Comparison of ENCODE assay signal across 8 cellular contexts in genomic region chrX:138745215-138745614, GRCh38. TPM values are rescaled to one million over a fixed set of nuclear protein-coding genes. Genes with fewer than 3 reads are reported as not detected.
DNase-seq lines count a peak whose midpoint lies in the region; ATAC-seq and TF ChIP-seq lines count a peak whose summit lies in the region.

No MANE protein-coding gene starts in this region.

- H3K4me1 Mint-ChIP-seq in activated CD8-positive, alpha-beta T cell treated with anti-CD3 and anti-CD28 coated beads for 36 hours (ENCODE audit: low read depth): no peaks in the 10 kb centered on the region
- no peaks in the 10 kb centered on the region for H3K4me1 Mint-ChIP-seq in stimulated activated naive B cell treated with anti-CD40 and anti-IgM and Interleukin-4, amounts not matched to agents 10 μg/mL and 1 μg/mL and 100 μg/mL, for 72 hours

- intact Hi-C loops in activated CD8-positive, alpha-beta T cell treated with anti-CD3 and anti-CD28 coated beads for 36 hours (cut with micrococcal nuclease): loop anchor here (5.0 to 10.0 kb wide), 2 partner anchors 550 to 618 kb away; no protein-coding TSS in a partner anchor

- H3K36me3 Mint-ChIP-seq in activated CD8-positive, alpha-beta T cell treated with anti-CD3 and anti-CD28 coated beads for 36 hours (ENCODE audit: low read depth): no peaks in the 10 kb centered on the region
- H3K36me3 Mint-ChIP-seq in stimulated activated naive B cell treated with anti-CD40 and anti-IgM and Interleukin-4, amounts not matched to agents 10 μg/mL and 1 μg/mL and 100 μg/mL, for 72 hours: no peaks in the 10 kb centered on the region

- no peaks in the 10 kb centered on the region for H3K9me3 Mint-ChIP-seq in activated CD8-positive, alpha-beta T cell treated with anti-CD3 and anti-CD28 coated beads for 36 hours
- H3K9me3 Mint-ChIP-seq in stimulated activated naive B cell treated with anti-CD40 and anti-IgM and Interleukin-4, amounts not matched to agents 10 μg/mL and 1 μg/mL and 100 μg/mL, for 72 hours: no peaks in the 10 kb centered on the region

- H3K27ac Mint-ChIP-seq in activated CD8-positive, alpha-beta T cell treated with anti-CD3 and anti-CD28 coated beads for 36 hours: no peak overlapping the region
- H3K27ac Mint-ChIP-seq in stimulated activated naive B cell treated with anti-CD40 and anti-IgM and Interleukin-4, amounts not matched to agents 10 μg/mL and 1 μg/mL and 100 μg/mL, for 72 hours: no peak overlapping the region

- CTCF ChIA-PET in activated CD8-positive, alpha-beta T cell treated with anti-CD3 and anti-CD28 coated beads for 36 hours (lab: Charles Lee): no interaction called here

- H3K4me3 Mint-ChIP-seq in activated CD8-positive, alpha-beta T cell treated with anti-CD3 and anti-CD28 coated beads for 36 hours: no peak overlapping the region
- H3K4me3 Mint-ChIP-seq in stimulated activated naive B cell treated with anti-CD40 and anti-IgM and Interleukin-4, amounts not matched to agents 10 μg/mL and 1 μg/mL and 100 μg/mL, for 72 hours: no peak overlapping the region

- peak; percentile 76 for ATAC-seq in GM19438 (IDR thresholded peaks at IDR 0.05; ENCODE audit: low read depth, unreplicated experiment)
- no peak for ATAC-seq in activated CD8-positive, alpha-beta T cell treated with anti-CD3 and anti-CD28 coated beads for 36 hours
- ATAC-seq in stimulated activated naive B cell treated with anti-CD40 and anti-IgM and Interleukin-4, amounts not matched to agents 10 μg/mL and 1 μg/mL and 100 μg/mL, for 72 hours (replicated peaks): peak in 1 of 2 donors; percentile 67
- no peak for ATAC-seq in HG03442 (IDR thresholded peaks at IDR 0.05; ENCODE audit: unreplicated experiment)

- TF ChIP-seq CTCF in activated CD8-positive, alpha-beta T cell treated with anti-CD3 and anti-CD28 coated beads for 36 hours (IDR thresholded peaks at IDR 0.05): peak; percentile 54

- POLR2A ChIA-PET in activated CD8-positive, alpha-beta T cell treated with anti-CD3 and anti-CD28 coated beads for 36 hours (lab: Charles Lee): no interaction called here

- DNase-seq in NCI-H2196 (lab: John Stamatoyannopoulos, UW; ENCODE audit: unreplicated experiment): peak; percentile 38
- no peak for DNase-seq in NCI-H2196 treated with DMSO at 0.1 percent for 48 hours (lab: John Stamatoyannopoulos, UW; ENCODE audit: unreplicated experiment)
- peak; percentile 86 for DNase-seq in KBM-7
- DNase-seq in activated CD8-positive, alpha-beta T cell treated with anti-CD3 and anti-CD28 coated beads for 36 hours: peak; percentile 3
- DNase-seq in iPS DF 4.7 (ENCODE audit: extremely low read depth, low spot score): peak; percentile 38
- peak; percentile 9 for DNase-seq in stimulated activated naive B cell treated with anti-CD40 and anti-IgM and Interleukin-4, amounts not matched to agents 10 μg/mL and 1 μg/mL and 100 μg/mL, for 72 hours

- in situ Hi-C loops in KBM-7 (cut with MboI; ENCODE audit: low pct_unique_long_range_greater_than_20kb, low sequenced_read_pairs): no loop called here

- H3K27me3 Mint-ChIP-seq in activated CD8-positive, alpha-beta T cell treated with anti-CD3 and anti-CD28 coated beads for 36 hours: no peaks in the 10 kb centered on the region
- peaks cover 0 to 7% of the 10 kb centered on the region in 2 donors for H3K27me3 Mint-ChIP-seq in stimulated activated naive B cell treated with anti-CD40 and anti-IgM and Interleukin-4, amounts not matched to agents 10 μg/mL and 1 μg/mL and 100 μg/mL, for 72 hours

RNA-seq across cellular contexts. Expression of gene FGF13, which starts 33.7 kb away (rescaled TPM):
- total RNA-seq in activated CD8-positive, alpha-beta T cell treated with anti-CD3 and anti-CD28 coated beads for 36 hours: not detected
